ENCODE assay signal across 1 cellular context in genomic region chr1:168520052-168520751, GRCh38.
TF ChIP-seq lines count a peak whose summit lies in the region.

No MANE protein-coding gene starts in this region.

TF ChIP-seq in GM12878, 131 proteins besides CTCF, POLR2A, EP300 and RAD21 (continued from another document and continues in another):
- TF ChIP-seq PRDM15 (CRISPR knock-in tag; IDR thresholded peaks at IDR 0.05) = no peak
- TF ChIP-seq JUND (IDR thresholded peaks at IDR 0.05; ENCODE audit: low read depth, low read length) = peak; percentile 45; the same call in 1 of the 2 replicates
- TF ChIP-seq RUNX3 (IDR thresholded peaks at IDR 0.05; ENCODE audit: low read length) = peak; percentile 30; the same call in 1 of the 2 replicates
- peak; percentile 54; the same call in 1 of the 2 replicates for TF ChIP-seq MXI1 (IDR thresholded peaks at IDR 0.05; ENCODE audit: low read depth, low read length)
- no peak for TF ChIP-seq E2F4 (IDR thresholded peaks at IDR 0.05; ENCODE audit: low read depth, low read length)
- peak; percentile 84 for TF ChIP-seq MTA2 (IDR thresholded peaks at IDR 0.05; ENCODE audit: low read depth)
- TF ChIP-seq SUPT20H (IDR thresholded peaks at IDR 0.05; ENCODE audit: borderline replicate concordance, control insufficient read depth, low read depth, low read length) = no peak
- no peak for TF ChIP-seq HDAC6 (IDR thresholded peaks at IDR 0.05; ENCODE audit: unreplicated experiment)
- TF ChIP-seq SUZ12 (IDR thresholded peaks at IDR 0.05; ENCODE audit: unreplicated experiment) = no peak
- TF ChIP-seq ASH2L (IDR thresholded peaks at IDR 0.05; ENCODE audit: borderline replicate concordance, low read depth) = no peak
- TF ChIP-seq USF1 (IDR thresholded peaks at IDR 0.05; ENCODE audit: borderline replicate concordance, extremely low read length, insufficient read depth, low read depth, low read length) = no peak
- TF ChIP-seq BACH1 (IDR thresholded peaks at IDR 0.05; ENCODE audit: borderline replicate concordance) = no peak; the same call in 1 of the 2 replicates
- TF ChIP-seq BCL3 (IDR thresholded peaks at IDR 0.05; ENCODE audit: borderline replicate concordance, insufficient read depth, low read depth, low read length, poor library complexity, severe bottlenecking) = no peak
- no peak for TF ChIP-seq IRF3 (IDR thresholded peaks at IDR 0.05)
- no peak for TF ChIP-seq SP1 (IDR thresholded peaks at IDR 0.05; ENCODE audit: low read depth, low read length)
- TF ChIP-seq ZBTB40 (IDR thresholded peaks at IDR 0.05; ENCODE audit: borderline replicate concordance) = 0 out of 2 replicates have a peak, but pooled peaks have one; percentile 4
- no peak for TF ChIP-seq STAT1 (conservative IDR thresholded peaks at IDR 0.05)
- TF ChIP-seq ZBED1 (IDR thresholded peaks at IDR 0.05; ENCODE audit: borderline replicate concordance) = no peak
- TF ChIP-seq SMARCA5 (IDR thresholded peaks at IDR 0.05) = no peak; the same call in 1 of the 2 replicates
- TF ChIP-seq NR2C1 (IDR thresholded peaks at IDR 0.05) = no peak
- TF ChIP-seq SPI1 (IDR thresholded peaks at IDR 0.05; ENCODE audit: borderline replicate concordance, insufficient read depth, low read depth, low read length) = no peak
- no peak for TF ChIP-seq RCOR1 (conservative IDR thresholded peaks at IDR 0.05; ENCODE audit: low read depth, low read length)
- peak; percentile 61 for TF ChIP-seq KLF5 (IDR thresholded peaks at IDR 0.05; ENCODE audit: partially characterized antibody)
- TF ChIP-seq ZNF687 (IDR thresholded peaks at IDR 0.05) = no peak
- TF ChIP-seq TCF12 (IDR thresholded peaks at IDR 0.05; ENCODE audit: low read depth, low read length) = no peak
- no peak for TF ChIP-seq NRF1 (conservative IDR thresholded peaks at IDR 0.05; ENCODE audit: low read depth, low read length)
- TF ChIP-seq SMAD1 (IDR thresholded peaks at IDR 0.05; ENCODE audit: low read depth, partially characterized antibody) = peak; percentile 71
- TF ChIP-seq SMC3 (IDR thresholded peaks at IDR 0.05; ENCODE audit: borderline replicate concordance, low read length) = no peak
- TF ChIP-seq YBX1 (IDR thresholded peaks at IDR 0.05) = no peak
- TF ChIP-seq MEF2A (IDR thresholded peaks at IDR 0.05; ENCODE audit: insufficient read depth, low read depth, low read length) = no peak
- TF ChIP-seq FOXK2 (IDR thresholded peaks at IDR 0.05) = no peak
- TF ChIP-seq E2F8 (IDR thresholded peaks at IDR 0.05; ENCODE audit: low read depth, partially characterized antibody) = no peak
- no peak for TF ChIP-seq SIX5 (IDR thresholded peaks at IDR 0.05; ENCODE audit: low read depth, low read length, severe bottlenecking)
- TF ChIP-seq USF2 (IDR thresholded peaks at IDR 0.05; ENCODE audit: borderline replicate concordance, low read depth, low read length) = no peak
- no peak for TF ChIP-seq RFX5 (IDR thresholded peaks at IDR 0.05; ENCODE audit: low read depth, low read length)
- no peak for TF ChIP-seq TAF1 (IDR thresholded peaks at IDR 0.05; ENCODE audit: borderline replicate concordance, low read depth, low read length)
